Comparison of ENCODE assay signal across 12 cellular contexts in genomic region chr11:56188602-56189001, GRCh38. TPM values are rescaled to one million over a fixed set of nuclear protein-coding genes. Genes with fewer than 3 reads are reported as not detected.
"Had no signal": no experiment of that assay in that cellular context is flagged by ENCODE, and none has a peak within 500 bp of the region (broad histone marks: within the 10 kb centered on the region; RNA-seq: fewer than 3 reads in every experiment).

No MANE protein-coding gene starts in this region.

- H3K4me3 ChIP-seq: GM23248, GM23338, HAP-1 had no signal

- H3K9me3 ChIP-seq: HAP-1 had no signal

- FAIRE-seq: H1, H54 had no signal

- H2AFZ ChIP-seq: GM23248, GM23338 had no signal

- H3K4me1 ChIP-seq: HAP-1 had no signal

- H3K27ac ChIP-seq: GM23248 had no signal

- H3K9ac ChIP-seq: GM23248 had no signal

- ATAC-seq: GM23338, HCT116 had no signal

- H3K4me2 ChIP-seq: GM23338 had no signal

- DNase-seq: GM23248, GOT3, H7, H9, HCEC 1CT, HFFc6 had no signal

- H3K36me3 ChIP-seq: HAP-1 had no signal

RNA-seq across cellular contexts. Expression of gene OR5J2, which starts 12.2 kb away (rescaled TPM):
- total RNA-seq: GM23248, GM23338, H1, H4, H7, H9, HFFc6 had no signal
- polyA plus RNA-seq: GM23248, GM23338, H1 had no signal

RNA-seq across cellular contexts. Expression of gene OR8K5, which starts 28.5 kb away (rescaled TPM):
- total RNA-seq: GM23248, GM23338, H1, H4, H7, H9, HFFc6 had no signal
- polyA plus RNA-seq: GM23248, GM23338, H1 had no signal

RNA-seq across cellular contexts. Expression of gene OR5T2, which starts 45.5 kb away (rescaled TPM):
- total RNA-seq: GM23248, GM23338, H1, H4, H7, H9, HFFc6 had no signal
- polyA plus RNA-seq: GM23248, GM23338, H1 had no signal

RNA-seq across cellular contexts. Expression of gene OR8J3, which starts 48.6 kb away (rescaled TPM):
- total RNA-seq: GM23248, GM23338, H1, H4, H7, H9, HFFc6 had no signal
- polyA plus RNA-seq: GM23248, GM23338, H1 had no signal
